8 cellular contexts compared by ENCODE assay signal in genomic region chr2:144333144-144333555, GRCh38.
DNase-seq lines count a peak whose midpoint lies in the region; ATAC-seq and TF ChIP-seq lines count a peak whose summit lies in the region.

No MANE protein-coding gene starts in this region.

- H3K4me3 Mint-ChIP-seq in IgD-negative memory B cell = peak overlapping the region; percentile 94 to 98 (median 97)
- peak overlapping the region; percentile 89 for H3K4me3 Mint-ChIP-seq in natural killer cell

- intact Hi-C loops in natural killer cell (cut with micrococcal nuclease) = loop anchor here (5.0 kb wide), 2 partner anchors 124 to 189 kb away; partner anchors contain the start of gene ZEB2

- no peak for TF ChIP-seq CTCF in AG10803 (conservative IDR thresholded peaks at IDR 0.05; ENCODE audit: low read length)
- TF ChIP-seq CTCF in natural killer cell (IDR thresholded peaks at IDR 0.05) = no peak

- peak overlapping the region; percentile 95 for H3K27ac ChIP-seq in cingulate gyrus (ENCODE audit: low read depth, low read length)

- H3K9me3 Mint-ChIP-seq in IgD-negative memory B cell = peaks cover 0 to 3% (median 0%) of the 10 kb centered on the region in 3 donors
- no peaks in the 10 kb centered on the region for H3K9me3 Mint-ChIP-seq in natural killer cell

- DNase-seq in AG10803 (ENCODE audit: low read depth) (no peak), natural killer cell (no peak), NCI-H2107 treated with DMSO at 0.1 percent for 48 hours (lab: John Stamatoyannopoulos, UW; ENCODE audit: unreplicated experiment) (no peak), kidney glomerular epithelial cell (lab: John Stamatoyannopoulos, UW) (no peak)

- H3K36me3 Mint-ChIP-seq in IgD-negative memory B cell (no peaks in the 10 kb centered on the region), natural killer cell (no peaks in the 10 kb centered on the region)

- peak overlapping the region; percentile 75 for H3K4me3 ChIP-seq in AG10803 (ENCODE audit: low read length)

- H3K4me1 Mint-ChIP-seq in IgD-negative memory B cell (peaks cover 4 to 24% (median 17%) of the 10 kb centered on the region in 3 donors), natural killer cell (peaks cover 36 to 39% of the 10 kb centered on the region in 2 donors)

- H3K27me3 Mint-ChIP-seq in IgD-negative memory B cell (no peaks in the 10 kb centered on the region), natural killer cell (ENCODE audit: low read depth in 2 of 2) (no peaks in the 10 kb centered on the region)

- H3K27ac Mint-ChIP-seq in IgD-negative memory B cell (peak overlapping the region; percentile 89 to 96 (median 91)), natural killer cell (peak overlapping the region; percentile 69 to 93)

- ATAC-seq in natural killer cell (no peak), GM21381 (IDR thresholded peaks at IDR 0.05; ENCODE audit: unreplicated experiment) (no peak), GM21360 (IDR thresholded peaks at IDR 0.05; ENCODE audit: unreplicated experiment) (no peak)
